Comparison of ENCODE assay signal across 8 cellular contexts in the genomic region with DNA sequence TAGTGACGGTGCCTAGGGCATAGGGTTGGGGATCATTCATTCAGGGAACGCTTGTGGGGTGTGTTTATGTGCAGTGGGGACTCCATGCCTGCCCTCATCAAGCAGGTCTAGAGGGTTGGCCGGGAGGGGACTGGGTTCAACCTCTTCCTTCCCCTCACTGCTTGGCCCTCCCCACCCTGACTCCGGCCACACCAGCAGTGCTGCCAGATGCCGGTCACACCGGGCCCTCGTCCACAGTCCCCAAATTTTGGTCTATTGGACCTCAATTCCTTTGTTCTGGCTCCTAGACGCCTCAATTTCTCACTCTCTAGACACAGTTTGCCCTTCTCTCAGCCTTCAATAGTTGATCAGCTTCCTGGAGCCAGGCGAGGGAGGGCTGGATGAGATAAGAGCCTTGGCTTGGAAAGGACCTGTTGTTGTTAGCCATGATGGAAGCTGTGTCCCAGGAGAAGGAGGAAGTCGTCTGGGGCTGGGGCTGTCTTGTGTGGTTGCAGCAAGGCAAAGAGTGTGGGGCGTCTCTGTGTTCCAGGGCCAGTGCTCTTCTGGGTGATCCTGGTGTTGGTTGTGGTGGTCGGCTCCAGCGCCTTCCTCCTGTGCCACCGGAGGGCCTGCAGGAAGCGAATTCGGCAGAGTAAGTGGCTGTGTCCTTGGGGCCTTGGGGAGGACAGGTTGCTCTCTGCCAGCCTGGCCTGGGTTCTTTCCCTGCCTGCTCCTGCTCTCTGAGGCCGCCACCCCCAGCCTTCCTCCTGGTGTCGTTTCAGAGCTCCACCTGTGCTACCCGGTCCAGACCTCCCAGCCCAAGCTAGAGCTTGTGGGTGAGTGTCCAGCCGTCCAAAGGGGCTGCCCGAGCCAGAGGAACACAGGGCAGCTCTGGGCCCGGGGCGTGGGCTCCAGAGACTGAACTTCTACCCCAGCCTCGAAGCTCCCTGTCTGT. TPM values are rescaled to one million over a fixed set of nuclear protein-coding genes. Genes with fewer than 3 reads are reported as not detected.
A peak's percentile ranks its signal among the peaks of the same experiment; 100 is the strongest.
DNase-seq lines count a peak whose midpoint lies in the region; ATAC-seq and TF ChIP-seq lines count a peak whose summit lies in the region.

No MANE protein-coding gene starts in this region.

- H3K27ac ChIP-seq in mesendoderm (ENCODE audit: low read depth, low read length) (no peak overlapping the region), aorta (ENCODE audit: low read depth in 1 of 2, low read length in 2 of 2) (no peak overlapping the region)

- H3K9me3 ChIP-seq in aorta (ENCODE audit: control insufficient read depth, low read length), result no peaks in the 10 kb centered on the region

- H3K4me3 Mint-ChIP-seq in activated naive CD8-positive, alpha-beta T cell treated with anti-CD3 and anti-CD28 coated beads, Interleukin-2, amount 50 U/mL, for 24 hours, result no peak overlapping the region

- no peak overlapping the region for H2BK5ac ChIP-seq in mesendoderm (ENCODE audit: low read length)

- H2BK15ac ChIP-seq in mesendoderm (replicated peaks; ENCODE audit: low read depth), result no peak overlapping the region

- H3K18ac ChIP-seq in mesendoderm (ENCODE audit: low read length), result no peak overlapping the region

- H3K4me2 ChIP-seq in mesendoderm (ENCODE audit: low read length), result no peak overlapping the region

- H2AK5ac ChIP-seq in mesendoderm (ENCODE audit: low read length), result no peak overlapping the region

- H3K79me2 ChIP-seq in mesendoderm (ENCODE audit: control insufficient read depth, insufficient read depth, low read length), result no peaks in the 10 kb centered on the region

- ATAC-seq in activated naive CD4-positive, alpha-beta T cell treated with anti-CD3 and anti-CD28 coated beads, Interleukin-2, amount 50 U/mL, for 72 hours, result peak in 1 of 2 donors; percentile 1
- ATAC-seq in activated naive CD8-positive, alpha-beta T cell treated with anti-CD3 and anti-CD28 coated beads, Interleukin-2, amount 50 U/mL, for 24 hours, result no peak
- ATAC-seq in aorta (ENCODE audit: low FRiP score) (peak; percentile 19), GM19351 (IDR thresholded peaks at IDR 0.05; ENCODE audit: unreplicated experiment) (no peak)

- H3K4ac ChIP-seq in mesendoderm (ENCODE audit: low read depth, low read length), result no peak overlapping the region

- H3K27me3 Mint-ChIP-seq in activated naive CD8-positive, alpha-beta T cell treated with anti-CD3 and anti-CD28 coated beads, Interleukin-2, amount 50 U/mL, for 24 hours, result peaks cover 2% of the 10 kb centered on the region

- H3K27me3 ChIP-seq in mesendoderm (ENCODE audit: insufficient read depth, low read length, poor library complexity), result no peaks in the 10 kb centered on the region
- H3K27me3 ChIP-seq in aorta (ENCODE audit: control insufficient read depth in 1 of 2, insufficient read depth in 2 of 2, low read length in 1 of 2), result peaks cover 0 to 3% of the 10 kb centered on the region in 2 donors

- H3K23ac ChIP-seq in mesendoderm (ENCODE audit: low read length), result no peak overlapping the region

- in situ Hi-C loops in GM13977 (cut with MboI; ENCODE audit: low pct_unique_long_range_greater_than_20kb, low sequenced_read_pairs, unreplicated experiment), result loop anchor here (5.0 to 25.0 kb wide), 2 partner anchors 82 to 487 kb away; partner anchors contain the start of gene DHRS3

- no peaks in the 10 kb centered on the region for H3K9me3 Mint-ChIP-seq in activated naive CD4-positive, alpha-beta T cell treated with anti-CD3 and anti-CD28 coated beads, Interleukin-2, amount 50 U/mL, for 72 hours
- no peaks in the 10 kb centered on the region for H3K9me3 Mint-ChIP-seq in activated naive CD8-positive, alpha-beta T cell treated with anti-CD3 and anti-CD28 coated beads, Interleukin-2, amount 50 U/mL, for 24 hours

- no peak for TF ChIP-seq CTCF in GM13977 (IDR thresholded peaks at IDR 0.05; ENCODE audit: extremely low read depth, insufficient read depth, missing control alignments)

- H3K79me1 ChIP-seq in mesendoderm (ENCODE audit: low read length), result no peaks in the 10 kb centered on the region

- peak overlapping the region; percentile 15 for H3K56ac ChIP-seq in mesendoderm (ENCODE audit: low read length)

- H3K4me1 Mint-ChIP-seq in activated naive CD8-positive, alpha-beta T cell treated with anti-CD3 and anti-CD28 coated beads, Interleukin-2, amount 50 U/mL, for 24 hours, result peaks cover 64% of the 10 kb centered on the region

- H3K36me3 ChIP-seq in mesendoderm (ENCODE audit: control insufficient read depth, insufficient read depth, low read length), result no peaks in the 10 kb centered on the region
- H3K36me3 ChIP-seq in aorta (ENCODE audit: control insufficient read depth in 1 of 2, insufficient read depth in 2 of 2, low read length in 1 of 2), result no peaks in the 10 kb centered on the region

- peak overlapping the region; percentile 89 for H3K27ac Mint-ChIP-seq in activated naive CD4-positive, alpha-beta T cell treated with anti-CD3 and anti-CD28 coated beads, Interleukin-2, amount 50 U/mL, for 72 hours
- peak overlapping the region; percentile 93 for H3K27ac Mint-ChIP-seq in activated naive CD8-positive, alpha-beta T cell treated with anti-CD3 and anti-CD28 coated beads, Interleukin-2, amount 50 U/mL, for 24 hours

- no CpG with 5 or more reads among the region's 24 CpGs for WGBS in mesendoderm (ENCODE audit: extremely low coverage, insufficient coverage, low lambda C conversion rate)
- WGBS in aorta, 2 donors, result 78 to 82% methylated on average over 23 to 24 of the region's 24 CpGs

- no peak overlapping the region for H2BK120ac ChIP-seq in mesendoderm (ENCODE audit: low read depth, low read length)

- H3K4me3 ChIP-seq in mesendoderm (ENCODE audit: low read length), result no peak overlapping the region
- no peak overlapping the region for H3K4me3 ChIP-seq in aorta (ENCODE audit: low read length in 2 of 2)

- intact Hi-C loops in aorta (cut with DNase I), result loop anchor here (1.0 to 10.0 kb wide), 3 partner anchors 83 to 529 kb away; no protein-coding TSS in a partner anchor

- H4K5ac ChIP-seq in mesendoderm (ENCODE audit: low read length), result no peak overlapping the region

- peaks cover 0 to 20% of the 10 kb centered on the region in 2 donors for H3K36me3 Mint-ChIP-seq in activated naive CD4-positive, alpha-beta T cell treated with anti-CD3 and anti-CD28 coated beads, Interleukin-2, amount 50 U/mL, for 72 hours
- H3K36me3 Mint-ChIP-seq in activated naive CD8-positive, alpha-beta T cell treated with anti-CD3 and anti-CD28 coated beads, Interleukin-2, amount 50 U/mL, for 24 hours (ENCODE audit: low read depth), result no peaks in the 10 kb centered on the region

- no peak overlapping the region for H3K9ac ChIP-seq in mesendoderm (ENCODE audit: low read length)

- H3K4me1 ChIP-seq in mesendoderm (ENCODE audit: control insufficient read depth, low read depth, low read length) (no peaks in the 10 kb centered on the region), aorta (ENCODE audit: control insufficient read depth in 1 of 2, insufficient read depth in 2 of 2, low read length in 2 of 2) (no peaks in the 10 kb centered on the region)

- DNase-seq in activated naive CD4-positive, alpha-beta T cell treated with anti-CD3 and anti-CD28 coated beads, Interleukin-2, amount 50 U/mL, for 72 hours (ENCODE audit: low spot score in 2 of 2), result no peak
- DNase-seq in activated naive CD4-positive, alpha-beta T cell treated with anti-CD3 and anti-CD28 coated beads, Interleukin-2, amount 50 U/mL, for 16 hours, result no peak
- DNase-seq in activated naive CD8-positive, alpha-beta T cell treated with anti-CD3 and anti-CD28 coated beads, Interleukin-2, amount 50 U/mL, for 24 hours, result no peak
- DNase-seq in mesendoderm, result no peak
- no peak for DNase-seq in aorta
- no peak for DNase-seq in AG08396 (ENCODE audit: low spot score)
- no peak for DNase-seq in GM13977 (ENCODE audit: low spot score)

- no peak overlapping the region for H4K8ac ChIP-seq in mesendoderm (ENCODE audit: low read depth, low read length)

RNA-seq across cellular contexts. Expression of gene TNFRSF1B, which starts 41.1 kb away (rescaled TPM):
- 100 to 1,000 TPM in 1 of 2 donors, 10 to 100 TPM in 1; 98.1 to 143 TPM for total RNA-seq in activated naive CD4-positive, alpha-beta T cell treated with anti-CD3 and anti-CD28 coated beads, Interleukin-2, amount 50 U/mL, for 72 hours
- polyA plus RNA-seq in mesendoderm (2013, experiment 1 of 2), result 0.77 TPM
- 0.66 TPM for polyA plus RNA-seq in mesendoderm (2013, experiment 2 of 2)
- total RNA-seq in aorta, result 10 to 100 TPM; 42.1 to 98.5 TPM
- 10 to 100 TPM in 1 of 2 donors, 1 to 10 TPM in 1; 5.0 to 12.8 TPM for polyA plus RNA-seq in aorta
